Comparison of ENCODE assay signal across 14 cellular contexts in genomic region chr10:2051108-2051507, GRCh38.
"Had no signal": no experiment of that assay in that cellular context is flagged by ENCODE, and none has a peak within 500 bp of the region (broad histone marks: within the 10 kb centered on the region; RNA-seq: fewer than 3 reads in every experiment).

No MANE protein-coding gene starts in this region.

- DNase-seq: dermis blood vessel endothelial cell; dorsolateral prefrontal cortex; effector CD4-positive, alpha-beta T cell; effector memory CD4-positive, alpha-beta T cell; foreskin keratinocyte; heart left ventricle; left cardiac atrium; left lung; left ventricle myocardium superior; lower lobe of right lung; mesenchymal stem cell; mucosa of descending colon; naive B cell; naive thymus-derived CD8-positive, alpha-beta T cell had no signal
